Comparison of ENCODE assay signal across 11 cellular contexts in the genomic region with DNA sequence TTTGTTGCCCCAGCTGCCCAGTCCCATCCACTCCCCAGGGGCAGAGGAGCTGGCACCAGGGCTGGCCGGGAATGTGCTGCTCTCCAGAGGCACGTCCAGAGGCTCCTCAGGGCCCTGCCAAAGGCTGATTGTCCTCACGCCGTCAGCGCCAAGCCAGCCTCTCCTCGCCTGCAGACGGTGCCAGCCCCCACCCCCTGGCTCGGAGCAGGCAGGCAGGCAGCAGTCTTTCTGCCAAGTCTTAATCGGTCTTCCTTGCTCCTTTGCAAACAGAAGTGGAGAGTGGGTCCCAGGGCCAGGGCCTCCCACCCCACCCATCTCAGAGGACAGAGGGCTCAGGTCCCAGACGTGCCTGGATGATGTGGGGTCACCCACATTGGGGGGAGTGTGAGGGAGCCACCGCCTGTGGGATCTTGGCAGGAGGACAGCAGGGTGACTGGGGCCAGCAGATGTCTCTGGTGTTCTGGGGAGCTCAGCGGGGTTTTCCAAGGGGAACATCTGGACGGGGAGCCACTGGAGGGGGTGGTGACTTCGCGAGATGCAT. TPM values are rescaled to one million over a fixed set of nuclear protein-coding genes. Genes with fewer than 3 reads are reported as not detected.
DNase-seq lines count a peak whose midpoint lies in the region; ATAC-seq and TF ChIP-seq lines count a peak whose summit lies in the region.
"Had no signal": no experiment of that assay in that cellular context is flagged by ENCODE, and none has a peak within 500 bp of the region (broad histone marks: within the 10 kb centered on the region; RNA-seq: fewer than 3 reads in every experiment).

No MANE protein-coding gene starts in this region.

- no peaks in the 10 kb centered on the region for H3K9me2 ChIP-seq in GM23248 (ENCODE audit: insufficient read depth)

- no peak overlapping the region for H3K9ac ChIP-seq in GM23248

- no peak overlapping the region for H2AFZ ChIP-seq in GM23248

- H3F3A ChIP-seq in GM23248 (ENCODE audit: insufficient read depth): no peaks in the 10 kb centered on the region

- H4K20me1 ChIP-seq in GM23248 (ENCODE audit: insufficient read depth): no peaks in the 10 kb centered on the region

- H3K27ac ChIP-seq in GM23248: no peak overlapping the region
- H3K27ac ChIP-seq in SJCRH30: no peak overlapping the region
- H3K27ac ChIP-seq in stomach: no peak overlapping the region
- H3K27ac ChIP-seq: neutrophil had no signal

- no peak for TF ChIP-seq CTCF in stomach (IDR thresholded peaks at IDR 0.05)

- DNase-seq in GM23248 (peak; percentile 36), SJCRH30 (peak; percentile 48 to 49), left ventricle myocardium superior (peak; percentile 91), stomach (peak; percentile 77), SK-N-DZ (ENCODE audit: low spot score) (no peak), COLO668 (lab: John Stamatoyannopoulos, UW; ENCODE audit: unreplicated experiment) (no peak), DMS53 (lab: John Stamatoyannopoulos, UW) (no peak), SKM-1 (lab: John Stamatoyannopoulos, UW; ENCODE audit: unreplicated experiment) (no peak)
- DNase-seq: Caco-2 had no signal

- H3K4me3 ChIP-seq in GM23248 (no peak overlapping the region), SJCRH30 (no peak overlapping the region), stomach (no peak overlapping the region)

- H3K36me3 ChIP-seq in GM23248 (ENCODE audit: low read depth) (no peaks in the 10 kb centered on the region), SJCRH30 (no peaks in the 10 kb centered on the region), stomach (no peaks in the 10 kb centered on the region)
- H3K36me3 ChIP-seq: neutrophil had no signal

- peak; percentile 94 for ATAC-seq in left ventricle myocardium superior

- H3K27me3 ChIP-seq in GM23248 (replicated peaks; ENCODE audit: insufficient read depth): peaks cover 31% of the 10 kb centered on the region
- peaks cover 6% of the 10 kb centered on the region; the same call in 1 of the 2 replicates for H3K27me3 ChIP-seq in SJCRH30
- peaks cover 0 to 32% (median 0%) of the 10 kb centered on the region in 3 donors for H3K27me3 ChIP-seq in stomach

- no peak for TF ChIP-seq POLR2A in stomach (IDR thresholded peaks at IDR 0.05)

- no peak overlapping the region for H3K4me2 ChIP-seq in GM23248 (ENCODE audit: unreplicated experiment)

- H3K4me1 ChIP-seq in GM23248 (ENCODE audit: insufficient read depth) (no peaks in the 10 kb centered on the region), SJCRH30 (peaks cover 27% of the 10 kb centered on the region), stomach (peaks cover 11 to 14% (median 14%) of the 10 kb centered on the region in 4 donors)
- H3K4me1 ChIP-seq: Caco-2 had no signal

- in situ Hi-C loops in GM23248 (cut with MboI): no loop called here

- H3K9me3 ChIP-seq in GM23248 (ENCODE audit: low read depth) (no peaks in the 10 kb centered on the region), SJCRH30 (replicated peaks) (no peaks in the 10 kb centered on the region), stomach (no peaks in the 10 kb centered on the region)
- H3K9me3 ChIP-seq: Caco-2, neutrophil had no signal

- 0 to 3% methylated on average over 11 to 12 of the region's 15 CpGs for WGBS in GM23248 (ENCODE audit: low coverage in 1 of 2, low lambda C conversion rate in 2 of 2, missing lambda C conversion rate in 2 of 2), 2 experiments
- WGBS in stomach, 5 donors: 18 to 37% (median 32%) methylated on average over 5 to 15 of the region's 15 CpGs

- intact Hi-C loops in left ventricle myocardium superior (cut with micrococcal nuclease) (no loop called here), stomach (cut with DNase I; ENCODE audit: low total_unique reads) (no loop called here)

- no peak for TF ChIP-seq EP300 in stomach (IDR thresholded peaks at IDR 0.05)

- no peaks in the 10 kb centered on the region for H3K79me2 ChIP-seq in GM23248 (ENCODE audit: insufficient read depth)

RNA-seq across cellular contexts. Expression of a gene that starts 36.3 kb away (rescaled TPM):
- not detected in 2 replicates for total RNA-seq in GM23248 (2014; rRNA removed; shearing (Covaris generic))
- polyA plus RNA-seq in GM23248 (2016; fragmentation: Nextera tagmentation; extraction: Ambion mirVana): not detected in 2 replicates
- 2.5 and 3.4 TPM in 2 replicates for total RNA-seq in SJCRH30 (2014; rRNA removed; shearing (Covaris generic))
- total RNA-seq in left ventricle myocardium superior: not detected
- total RNA-seq in stomach: not detected
- not detected for polyA plus RNA-seq in stomach
- polyA plus RNA-seq in SK-N-DZ (2014; cell fraction: cytosol; rRNA removed): 3.8 and 5.4 TPM in 2 replicates
- 4.3 and 7.0 TPM in 2 replicates for polyA plus RNA-seq in SK-N-DZ (2014; cell fraction: nucleus; rRNA removed)
- total RNA-seq: astrocyte, Caco-2 had no signal

RNA-seq across cellular contexts. Expression of a gene that starts 38.4 kb away (rescaled TPM):
- 0.11 TPM in 1 of 2 replicates, not detected in the other for total RNA-seq in GM23248 (2014; rRNA removed; shearing (Covaris generic))
- not detected in 2 replicates for polyA plus RNA-seq in GM23248 (2016; fragmentation: Nextera tagmentation; extraction: Ambion mirVana)
- 3.3 and 3.5 TPM in 2 replicates for total RNA-seq in SJCRH30 (2014; rRNA removed; shearing (Covaris generic))
- 5.1 TPM for total RNA-seq in left ventricle myocardium superior
- 10 to 100 TPM in 1 of 5 donors, 1 to 10 TPM in 2, not detected in 2; 3.3 to 20.6 (median 3.3) TPM for total RNA-seq in stomach
- 1 to 10 TPM; 1.3 to 1.9 (median 1.4) TPM for polyA plus RNA-seq in stomach
- polyA plus RNA-seq in SK-N-DZ (2014; cell fraction: cytosol; rRNA removed): 6.8 and 6.9 TPM in 2 replicates
- polyA plus RNA-seq in SK-N-DZ (2014; cell fraction: nucleus; rRNA removed): 9.5 and 10.8 TPM in 2 replicates

RNA-seq across cellular contexts. Expression of a gene that starts 48.1 kb away (rescaled TPM):
- not detected in 2 replicates for total RNA-seq in GM23248 (2014; rRNA removed; shearing (Covaris generic))
- polyA plus RNA-seq in GM23248 (2016; fragmentation: Nextera tagmentation; extraction: Ambion mirVana): not detected in 2 replicates
- 1.1 and 2.0 TPM in 2 replicates for total RNA-seq in SJCRH30 (2014; rRNA removed; shearing (Covaris generic))
- not detected for total RNA-seq in left ventricle myocardium superior
- total RNA-seq in stomach: not detected
- polyA plus RNA-seq in stomach: not detected
- not detected in 2 replicates for polyA plus RNA-seq in SK-N-DZ (2014; cell fraction: cytosol; rRNA removed)
- polyA plus RNA-seq in SK-N-DZ (2014; cell fraction: nucleus; rRNA removed): not detected in 2 replicates
- total RNA-seq: astrocyte, Caco-2 had no signal

Comparison
In these comparisons a context has a peak if more than half of its experiments do, and no peak if none do; other contexts are left out.
1. DNase-seq: peak in GM23248 (single experiment), SJCRH30 (2 of 2), left ventricle myocardium superior (single experiment) and stomach (single experiment); none in SK-N-DZ (single experiment), COLO668 (single experiment), DMS53 (single experiment) and SKM-1 (single experiment).